ENCODE assay signal across 8 cellular contexts in the genomic region with DNA sequence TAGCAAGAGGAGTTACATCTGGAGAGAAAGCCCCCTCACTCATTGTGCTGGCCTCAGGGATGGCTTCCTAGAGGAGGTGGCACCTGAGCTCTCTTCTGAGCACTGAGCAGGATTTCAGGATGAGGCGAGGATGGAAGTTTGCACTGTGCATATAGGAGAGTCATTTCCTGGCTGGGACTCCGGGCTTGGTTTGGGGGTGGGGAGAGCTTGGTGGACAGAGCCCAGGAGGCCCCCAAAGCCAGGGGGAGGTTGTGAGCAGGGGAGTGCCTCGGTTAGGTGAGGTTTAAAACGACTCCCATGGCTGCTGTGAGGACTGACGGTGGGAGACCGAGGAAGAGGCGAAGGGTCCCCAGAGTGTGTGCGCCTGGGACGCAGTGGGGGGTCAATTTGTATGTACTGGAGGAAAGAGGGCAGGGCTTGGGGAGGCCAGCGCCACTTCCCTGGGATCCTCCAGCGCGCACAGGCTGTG. TPM values are rescaled to one million over a fixed set of nuclear protein-coding genes. Genes with fewer than 3 reads are reported as not detected.
DNase-seq lines count a peak whose midpoint lies in the region; ATAC-seq and TF ChIP-seq lines count a peak whose summit lies in the region.

No MANE protein-coding gene starts in this region.

- H3K27me3 ChIP-seq in mesendoderm (ENCODE audit: insufficient read depth, low read length, poor library complexity) = no peaks in the 10 kb centered on the region

- peak overlapping the region; percentile 64 for H3K4me2 ChIP-seq in mesendoderm (ENCODE audit: low read length)

- DNase-seq in stimulated activated naive CD8-positive, alpha-beta T cell treated with anti-CD3 and anti-CD28 coated beads, Interleukin-15, Interleukin-2, amounts not matched to agents 100 U/mL and 50 U/mL, for 24 hours = no peak
- no peak for DNase-seq in mesendoderm
- DNase-seq in SIG-M5 treated with dmso at 0.1 percent for 504 hours (lab: John Stamatoyannopoulos, UW; ENCODE audit: unreplicated experiment) = no peak
- DNase-seq in superior temporal gyrus (ENCODE audit: extremely low spot score) = no peak

- no peak overlapping the region for H4K5ac ChIP-seq in mesendoderm (ENCODE audit: low read length)

- H3K4ac ChIP-seq in mesendoderm (ENCODE audit: low read depth, low read length) = no peak overlapping the region

- H3K79me1 ChIP-seq in mesendoderm (ENCODE audit: low read length) = no peaks in the 10 kb centered on the region

- no peak overlapping the region for H3K18ac ChIP-seq in mesendoderm (ENCODE audit: low read length)

- H4K8ac ChIP-seq in mesendoderm (ENCODE audit: low read depth, low read length) = no peak overlapping the region

- no peaks in the 10 kb centered on the region for H3K9me3 Mint-ChIP-seq in stimulated activated naive CD8-positive, alpha-beta T cell treated with anti-CD3 and anti-CD28 coated beads, Interleukin-15, Interleukin-2, amounts not matched to agents 100 ng/mL and 50 ng/mL, for 24 hours
- peaks cover 0 to 7% (median 0%) of the 10 kb centered on the region in 5 experiments for H3K9me3 Mint-ChIP-seq in brain

- peaks cover 8% of the 10 kb centered on the region for H3K4me1 ChIP-seq in mesendoderm (ENCODE audit: control insufficient read depth, low read depth, low read length)

- H2AK5ac ChIP-seq in mesendoderm (ENCODE audit: low read length) = no peak overlapping the region

- H2BK15ac ChIP-seq in mesendoderm (replicated peaks; ENCODE audit: low read depth) = no peak overlapping the region

- no peak overlapping the region for H2BK5ac ChIP-seq in mesendoderm (ENCODE audit: low read length)

- TF ChIP-seq CTCF in brain (conservative IDR thresholded peaks at IDR 0.05) = no peak

- peaks cover 43% of the 10 kb centered on the region for H3K4me1 Mint-ChIP-seq in stimulated activated naive CD8-positive, alpha-beta T cell treated with anti-CD3 and anti-CD28 coated beads, Interleukin-15, Interleukin-2, amounts not matched to agents 100 ng/mL and 50 ng/mL, for 24 hours (ENCODE audit: low read depth)
- peaks cover 63% of the 10 kb centered on the region for H3K4me1 Mint-ChIP-seq in brain

- peak overlapping the region; percentile 56 for H3K9ac ChIP-seq in mesendoderm (ENCODE audit: low read length)

- H3K23ac ChIP-seq in mesendoderm (ENCODE audit: low read length) = peak overlapping the region; percentile 59

- H3K4me3 ChIP-seq in mesendoderm (ENCODE audit: low read length) = no peak overlapping the region

- H3K36me3 ChIP-seq in mesendoderm (ENCODE audit: control insufficient read depth, insufficient read depth, low read length) = no peaks in the 10 kb centered on the region

- no peaks in the 10 kb centered on the region for H3K79me2 ChIP-seq in mesendoderm (ENCODE audit: control insufficient read depth, insufficient read depth, low read length)

- WGBS in mesendoderm (ENCODE audit: extremely low coverage, insufficient coverage, low lambda C conversion rate) = no CpG with 5 or more reads among the region's 12 CpGs

- H3K27ac Mint-ChIP-seq in stimulated activated naive CD8-positive, alpha-beta T cell treated with anti-CD3 and anti-CD28 coated beads, Interleukin-15, Interleukin-2, amounts not matched to agents 100 ng/mL and 50 ng/mL, for 24 hours = peak overlapping the region; percentile 14
- H3K27ac Mint-ChIP-seq in brain = peak overlapping the region; percentile 9 to 80 (median 51)

- H3K4me3 Mint-ChIP-seq in stimulated activated naive CD8-positive, alpha-beta T cell treated with anti-CD3 and anti-CD28 coated beads, Interleukin-15, Interleukin-2, amounts not matched to agents 100 ng/mL and 50 ng/mL, for 24 hours = peak overlapping the region; percentile 80
- H3K4me3 Mint-ChIP-seq in brain = peak overlapping the region; percentile 79 to 87 (median 81)

- H2BK120ac ChIP-seq in mesendoderm (ENCODE audit: low read depth, low read length) = no peak overlapping the region

- H3K36me3 Mint-ChIP-seq in stimulated activated naive CD8-positive, alpha-beta T cell treated with anti-CD3 and anti-CD28 coated beads, Interleukin-15, Interleukin-2, amounts not matched to agents 100 ng/mL and 50 ng/mL, for 24 hours (ENCODE audit: low read depth) = no peaks in the 10 kb centered on the region
- no peaks in the 10 kb centered on the region for H3K36me3 Mint-ChIP-seq in brain

- peaks cover 7% of the 10 kb centered on the region for H3K27me3 Mint-ChIP-seq in stimulated activated naive CD8-positive, alpha-beta T cell treated with anti-CD3 and anti-CD28 coated beads, Interleukin-15, Interleukin-2, amounts not matched to agents 100 ng/mL and 50 ng/mL, for 24 hours
- H3K27me3 Mint-ChIP-seq in brain = peaks cover 3% of the 10 kb centered on the region

- no peak overlapping the region for H3K27ac ChIP-seq in mesendoderm (ENCODE audit: low read depth, low read length)

- H3K56ac ChIP-seq in mesendoderm (ENCODE audit: low read length) = peak overlapping the region; percentile 83

- ATAC-seq in stimulated activated naive CD8-positive, alpha-beta T cell treated with anti-CD3 and anti-CD28 coated beads, Interleukin-15, Interleukin-2, amounts not matched to agents 100 U/mL and 50 U/mL, for 24 hours = no peak
- no peak for ATAC-seq in HG02759 (IDR thresholded peaks at IDR 0.05; ENCODE audit: unreplicated experiment)
- ATAC-seq in GM19035 (IDR thresholded peaks at IDR 0.05; ENCODE audit: unreplicated experiment) = no peak

RNA-seq across cellular contexts. Expression of a gene that starts 1.2 kb away (rescaled TPM):
- polyA plus RNA-seq in brain (ENCODE audit: insufficient read depth, low read depth, low replicate concordance) = 21.9 TPM
- polyA plus RNA-seq in mesendoderm (2013, experiment 1 of 2) = 1.3 TPM
- 1.4 TPM for polyA plus RNA-seq in mesendoderm (2013, experiment 2 of 2)

RNA-seq across cellular contexts. Expression of a gene that starts 24.6 kb away (rescaled TPM):
- not detected for polyA plus RNA-seq in brain (ENCODE audit: insufficient read depth, low read depth, low replicate concordance)
- 0.03 TPM for polyA plus RNA-seq in mesendoderm (2013, experiment 1 of 2)
- 0.03 TPM for polyA plus RNA-seq in mesendoderm (2013, experiment 2 of 2)

RNA-seq across cellular contexts. Expression of a gene that starts 45.6 kb away (rescaled TPM):
- polyA plus RNA-seq in brain (ENCODE audit: insufficient read depth, low read depth, low replicate concordance) = 30.7 TPM
- 29.3 TPM for polyA plus RNA-seq in mesendoderm (2013, experiment 1 of 2)
- 27.5 TPM for polyA plus RNA-seq in mesendoderm (2013, experiment 2 of 2)
